In genomic region chr6:129670634-129671033, GRCh38 we compare ENCODE assay signal across 11 cellular contexts.
"Had no signal": no experiment of that assay in that cellular context is flagged by ENCODE, and none has a peak within 500 bp of the region (broad histone marks: within the 10 kb centered on the region; RNA-seq: fewer than 3 reads in every experiment).

No MANE protein-coding gene starts in this region.

- H3K27me3 ChIP-seq: neutrophil, right atrium auricular region, transverse colon had no signal

- H3K4me3 ChIP-seq: right atrium auricular region, transverse colon had no signal

- H3K27ac Mint-ChIP-seq: activated naive CD8-positive, alpha-beta T cell had no signal

- H3K36me3 ChIP-seq: neutrophil, right atrium auricular region, transverse colon had no signal

- ATAC-seq: esophagus mucosa, left ventricle myocardium superior had no signal

- H3K36me3 Mint-ChIP-seq: activated naive CD8-positive, alpha-beta T cell had no signal

- H3K27ac ChIP-seq: right atrium auricular region had no signal

- H3K4me3 Mint-ChIP-seq: activated naive CD8-positive, alpha-beta T cell had no signal

- DNase-seq: activated effector memory CD4-positive, alpha-beta T cell treated with anti-CD3 and anti-CD28 coated beads, Interleukin-2, amount 50 U/mL, for 16 hours; cerebellar nuclear complex; hippocampal formation; left ventricle myocardium superior; small intestine; substantia nigra; transverse colon had no signal

- H3K27me3 Mint-ChIP-seq: activated naive CD8-positive, alpha-beta T cell had no signal

- H3K9me3 ChIP-seq: neutrophil, right atrium auricular region, transverse colon had no signal
